ENCODE assay signal across 31 cellular contexts in genomic region chr20:61633004-61633403, GRCh38.
"Had no signal": no experiment of that assay in that cellular context is flagged by ENCODE, and none has a peak within 500 bp of the region (broad histone marks: within the 10 kb centered on the region; RNA-seq: fewer than 3 reads in every experiment).

No MANE protein-coding gene starts in this region.

- H3K79me2 ChIP-seq: parathyroid adenoma had no signal

- H3K4me3 ChIP-seq: ovary, psoas muscle, skin epidermis, smooth muscle cell, spleen, suprapubic skin, testis, tibial artery, transverse colon, upper lobe of right lung, vagina had no signal

- ATAC-seq: naive thymus-derived CD8-positive, alpha-beta T cell; natural killer cell treated with Interleukin-12 subunit alpha and Interleukin-12 subunit beta and Interleukin-15 and Interleukin-18, amount 100 ng/mL, for 72 hours; psoas muscle; right cardiac atrium; sciatic nerve; stimulated activated memory B cell treated with anti-CD40 and anti-IgM and Interleukin-4, amounts not matched to agents 10 μg/mL and 1 μg/mL and 100 μg/mL, for 72 hours; stimulated activated naive CD8-positive, alpha-beta T cell treated with anti-CD3 and anti-CD28 coated beads, Interleukin-15, amount 100 ng/mL, for 72 hours; stimulated activated naive CD8-positive, alpha-beta T cell treated with anti-CD3 and anti-CD28 coated beads, Interleukin-15, Interleukin-2, amounts not matched to agents 100 U/mL and 50 U/mL, for 24 hours; upper lobe of right lung had no signal

- H3K36me3 Mint-ChIP-seq: naive thymus-derived CD8-positive, alpha-beta T cell; natural killer cell treated with Interleukin-12 subunit alpha and Interleukin-12 subunit beta and Interleukin-15 and Interleukin-18, amount 100 ng/mL, for 72 hours; stimulated activated memory B cell treated with anti-CD40 and anti-IgM and Interleukin-4, amounts not matched to agents 10 μg/mL and 1 μg/mL and 100 μg/mL, for 72 hours; type B pancreatic cell had no signal

- H3K9me3 Mint-ChIP-seq: nephron progenitor cell, neural crest cell, type B pancreatic cell had no signal

- H3K4me1 Mint-ChIP-seq: naive thymus-derived CD8-positive, alpha-beta T cell; stimulated activated memory B cell treated with anti-CD40 and anti-IgM and Interleukin-4, amounts not matched to agents 10 μg/mL and 1 μg/mL and 100 μg/mL, for 72 hours; stimulated activated naive CD8-positive, alpha-beta T cell treated with anti-CD3 and anti-CD28 coated beads, Interleukin-15, amount 100 ng/mL, for 72 hours had no signal

- H3K4me2 ChIP-seq: smooth muscle cell had no signal

- H3K4me1 ChIP-seq: parathyroid adenoma, psoas muscle, spleen, tibial artery, transverse colon, upper lobe of right lung had no signal

- H3K27ac ChIP-seq: ovary, parathyroid adenoma, psoas muscle, skin epidermis, spleen, suprapubic skin, testis, tibial artery, transverse colon, upper lobe of right lung, vagina had no signal

- H3K27me3 Mint-ChIP-seq: natural killer cell treated with Interleukin-12 subunit alpha and Interleukin-12 subunit beta and Interleukin-15 and Interleukin-18, amount 100 ng/mL, for 72 hours had no signal

- H3K4me3 Mint-ChIP-seq: naive thymus-derived CD8-positive, alpha-beta T cell; natural killer cell treated with Interleukin-12 subunit alpha and Interleukin-12 subunit beta and Interleukin-15 and Interleukin-18, amount 100 ng/mL, for 72 hours; nephron progenitor cell; neural crest cell; stimulated activated memory B cell treated with anti-CD40 and anti-IgM and Interleukin-4, amounts not matched to agents 10 μg/mL and 1 μg/mL and 100 μg/mL, for 72 hours; stimulated activated naive CD8-positive, alpha-beta T cell treated with anti-CD3 and anti-CD28 coated beads, Interleukin-15, amount 100 ng/mL, for 72 hours; type B pancreatic cell had no signal

- H3K9me3 ChIP-seq: ovary, psoas muscle, suprapubic skin, testis, tibial artery, transverse colon, upper lobe of right lung, vagina had no signal

- H3K9ac ChIP-seq: parathyroid adenoma had no signal

- H2AFZ ChIP-seq: parathyroid adenoma had no signal

- DNase-seq: nephron progenitor cell; occipital lobe; ovary; psoas muscle; right cardiac atrium; spleen; stimulated activated CD4-positive, alpha-beta T cell treated with anti-CD3 and anti-CD28 coated beads, Interleukin-12 subunit alpha, Interleukin-12 subunit beta, amount 100 ng/mL, for 4 hours; stimulated activated CD4-positive, alpha-beta T cell treated with anti-CD3 and anti-CD28 coated beads, Interleukin-1b, Interleukin-23, amount 100 ng/mL, for 48 hours; stimulated activated CD4-positive, alpha-beta T cell treated with anti-CD3 and anti-CD28 coated beads, Interleukin-4, amount 100 ng/mL, for 1 hour; stimulated activated CD4-positive, alpha-beta T cell treated with anti-CD3 and anti-CD28 coated beads, Interleukin-4, amount 100 ng/mL, for 4 hours; stimulated activated CD8-positive, alpha-beta memory T cell treated with anti-CD3 and anti-CD28 coated beads, Interleukin-4, amount 100 ng/mL, for 48 hours; stimulated activated naive CD4-positive, alpha-beta T cell; stimulated activated naive CD8-positive, alpha-beta T cell treated with anti-CD3 and anti-CD28 coated beads, Interleukin-15, amount 100 ng/mL, for 72 hours; stimulated activated naive CD8-positive, alpha-beta T cell treated with anti-CD3 and anti-CD28 coated beads, Interleukin-15, Interleukin-2, amounts not matched to agents 100 U/mL and 50 U/mL, for 24 hours; substantia nigra; testis; tibial artery; transverse colon; upper lobe of right lung had no signal

- H3K36me3 ChIP-seq: ovary, spleen, suprapubic skin, tibial artery, transverse colon, upper lobe of right lung, vagina had no signal

- H3K27me3 ChIP-seq: ovary, spleen, testis, vagina had no signal

- H3K27ac Mint-ChIP-seq: natural killer cell treated with Interleukin-12 subunit alpha and Interleukin-12 subunit beta and Interleukin-15 and Interleukin-18, amount 100 ng/mL, for 72 hours; nephron progenitor cell; progenitor cell of endocrine pancreas; stimulated activated memory B cell treated with anti-CD40 and anti-IgM and Interleukin-4, amounts not matched to agents 10 μg/mL and 1 μg/mL and 100 μg/mL, for 72 hours; stimulated activated naive CD8-positive, alpha-beta T cell treated with anti-CD3 and anti-CD28 coated beads, Interleukin-15, amount 100 ng/mL, for 72 hours; type B pancreatic cell had no signal
